In genomic region chr18:75244914-75245313, GRCh38 we compare ENCODE assay signal across 15 cellular contexts. TPM values are rescaled to one million over a fixed set of nuclear protein-coding genes. Genes with fewer than 3 reads are reported as not detected.
A peak's percentile ranks its signal among the peaks of the same experiment; 100 is the strongest.
DNase-seq lines count a peak whose midpoint lies in the region; ATAC-seq, FAIRE-seq and TF ChIP-seq lines count a peak whose summit lies in the region.
"Had no signal": no experiment of that assay in that cellular context is flagged by ENCODE, and none has a peak within 500 bp of the region (broad histone marks: within the 10 kb centered on the region; RNA-seq: fewer than 3 reads in every experiment).

No MANE protein-coding gene starts in this region.

- CTCF ChIA-PET in H1 (lab: Charles Lee; ENCODE audit: partially characterized antibody): interaction anchor here (1.0 to 4.6 kb wide), 6 partner anchors 13 to 483 kb away, joined by 3 to 17 read pairs (median 4); no protein-coding TSS in a partner anchor
- CTCF ChIA-PET in activated CD8-positive, alpha-beta T cell treated with anti-CD3 and anti-CD28 coated beads, Interleukin-2, amount 10 ng/mL, durations not matched to agents 7 days and 5 days (lab: Charles Lee): interaction anchor here (0.6 to 1.4 kb wide), 2 partner anchors 12 to 348 kb away, joined by 3 to 6 read pairs; no protein-coding TSS in a partner anchor

- no peak overlapping the region for H4K8ac ChIP-seq in H1 (ENCODE audit: extremely low read depth, insufficient read depth, low read length)

- peaks cover 71% of the 10 kb centered on the region for H3K4me1 Mint-ChIP-seq in activated T-cell treated with anti-CD3 and anti-CD28 coated beads, Interleukin-2, amount 50 U/mL, for 24 hours (ENCODE audit: low read depth)
- peaks cover 62% of the 10 kb centered on the region for H3K4me1 Mint-ChIP-seq in activated T-cell treated with anti-CD3 and anti-CD28 coated beads, Interleukin-2, amount 50 U/mL, for 72 hours (ENCODE audit: low read depth)
- no peaks in the 10 kb centered on the region for H3K4me1 Mint-ChIP-seq in GM23338
- H3K4me1 Mint-ChIP-seq in nephron progenitor cell: peaks cover 79% of the 10 kb centered on the region
- peaks cover 46% of the 10 kb centered on the region for H3K4me1 Mint-ChIP-seq in activated CD8-positive, alpha-beta T cell treated with anti-CD3 and anti-CD28 coated beads, Interleukin-2, amount 10 ng/mL, durations not matched to agents 7 days and 5 days (ENCODE audit: low read depth)

- no peak for TF ChIP-seq CTCF in GM23338 (conservative IDR thresholded peaks at IDR 0.05; ENCODE audit: low read depth in 2 of 2)
- no peak for TF ChIP-seq CTCF in H1 (IDR thresholded peaks at IDR 0.05; ENCODE audit: control extremely low read depth in 1 of 3, insufficient read depth in 1 of 3, low read depth in 1 of 3, low read length in 3 of 3)
- TF ChIP-seq CTCF in nephron progenitor cell (IDR thresholded peaks at IDR 0.05): no peak

- peaks cover 4% of the 10 kb centered on the region for H3K36me3 Mint-ChIP-seq in activated T-cell treated with anti-CD3 and anti-CD28 coated beads, Interleukin-2, amount 50 U/mL, for 24 hours (ENCODE audit: low read depth)
- no peaks in the 10 kb centered on the region for H3K36me3 Mint-ChIP-seq in activated T-cell treated with anti-CD3 and anti-CD28 coated beads, Interleukin-2, amount 50 U/mL, for 72 hours (ENCODE audit: insufficient read depth in 2 of 2)
- no peaks in the 10 kb centered on the region for H3K36me3 Mint-ChIP-seq in GM23338 (ENCODE audit: low read depth)
- H3K36me3 Mint-ChIP-seq in nephron progenitor cell (ENCODE audit: low read depth): peaks cover 38% of the 10 kb centered on the region
- peaks cover 3% of the 10 kb centered on the region for H3K36me3 Mint-ChIP-seq in activated CD8-positive, alpha-beta T cell treated with anti-CD3 and anti-CD28 coated beads, Interleukin-2, amount 10 ng/mL, durations not matched to agents 7 days and 5 days (ENCODE audit: low read depth)

- no peak overlapping the region for H2BK20ac ChIP-seq in H1 (ENCODE audit: low read length)

- H3K4me1 ChIP-seq in GM23338 (ENCODE audit: insufficient read depth) (no peaks in the 10 kb centered on the region), H1 (replicated peaks in 1 of 4; ENCODE audit: control insufficient read depth in 3 of 4, insufficient read depth in 4 of 4, low read length in 3 of 4) (no peaks in the 10 kb centered on the region; a peak in 1 of 7 replicates)

- no peak overlapping the region for H2BK5ac ChIP-seq in H1 (ENCODE audit: low read depth, low read length)

- no peak overlapping the region for H2AK5ac ChIP-seq in H1 (ENCODE audit: low read depth, low read length)

- no peaks in the 10 kb centered on the region for H3F3A ChIP-seq in GM23338 (replicated peaks; ENCODE audit: low read depth)

- no peak overlapping the region for H4K5ac ChIP-seq in H1 (ENCODE audit: insufficient read length, low read depth, low read length)

- H3K56ac ChIP-seq in H1 (replicated peaks; ENCODE audit: insufficient read length, low read depth, low read length): no peak overlapping the region

- H3K27ac Mint-ChIP-seq in activated T-cell treated with anti-CD3 and anti-CD28 coated beads, Interleukin-2, amount 50 U/mL, for 24 hours: peak overlapping the region; percentile 17
- no peak overlapping the region for H3K27ac Mint-ChIP-seq in activated T-cell treated with anti-CD3 and anti-CD28 coated beads, Interleukin-2, amount 50 U/mL, for 72 hours
- H3K27ac Mint-ChIP-seq in GM23338: no peak overlapping the region
- peak overlapping the region; percentile 57 for H3K27ac Mint-ChIP-seq in nephron progenitor cell
- no peak overlapping the region for H3K27ac Mint-ChIP-seq in activated CD8-positive, alpha-beta T cell treated with anti-CD3 and anti-CD28 coated beads, Interleukin-2, amount 10 ng/mL, durations not matched to agents 7 days and 5 days

- POLR2A ChIA-PET in H1 (lab: Charles Lee; ENCODE audit: partially characterized antibody): no interaction called here
- POLR2A ChIA-PET in activated CD8-positive, alpha-beta T cell treated with anti-CD3 and anti-CD28 coated beads, Interleukin-2, amount 10 ng/mL, durations not matched to agents 7 days and 5 days (lab: Charles Lee): interaction anchor here (1.3 kb wide), 1 partner anchor 35 kb away, joined by 5 read pairs; the partner anchor contains the start of gene TSHZ1

- no peak overlapping the region for H2BK15ac ChIP-seq in H1 (ENCODE audit: low read length)

- H3K4ac ChIP-seq in H1 (replicated peaks; ENCODE audit: insufficient read length, low read depth, low read length): no peak overlapping the region

- no peak overlapping the region for H3K23ac ChIP-seq in H1 (ENCODE audit: insufficient read length)

- H3K27me3 Mint-ChIP-seq in activated T-cell treated with anti-CD3 and anti-CD28 coated beads, Interleukin-2, amount 50 U/mL, for 24 hours: no peaks in the 10 kb centered on the region
- H3K27me3 Mint-ChIP-seq in activated T-cell treated with anti-CD3 and anti-CD28 coated beads, Interleukin-2, amount 50 U/mL, for 72 hours (ENCODE audit: low read depth): no peaks in the 10 kb centered on the region
- H3K27me3 Mint-ChIP-seq in GM23338 (ENCODE audit: insufficient read depth, low read depth, poor library complexity) (peaks cover 3% of the 10 kb centered on the region), nephron progenitor cell (ENCODE audit: low read depth, poor library complexity) (no peaks in the 10 kb centered on the region)
- H3K27me3 Mint-ChIP-seq in activated CD8-positive, alpha-beta T cell treated with anti-CD3 and anti-CD28 coated beads, Interleukin-2, amount 10 ng/mL, durations not matched to agents 7 days and 5 days (ENCODE audit: low read depth): no peaks in the 10 kb centered on the region
- H3K27me3 Mint-ChIP-seq: IgD-negative memory B cell had no signal

- H3K18ac ChIP-seq in H1 (ENCODE audit: extremely low read depth, low read length): no peak overlapping the region

- H2BK120ac ChIP-seq in H1 (replicated peaks; ENCODE audit: low read depth, low read length): no peak overlapping the region

- TF ChIP-seq RAD21 in H1 (IDR thresholded peaks at IDR 0.05 in 1 of 2, conservative IDR thresholded peaks at IDR 0.05 in 1 of 2; ENCODE audit: low read depth in 2 of 2, low read length in 2 of 2): no peak

- no peak for TF ChIP-seq EP300 in H1 (IDR thresholded peaks at IDR 0.05; ENCODE audit: borderline replicate concordance in 1 of 2, low read depth in 2 of 2, low read length in 2 of 2)

- H3K9ac ChIP-seq in H1 (replicated peaks in 1 of 4; ENCODE audit: extremely low read depth in 1 of 4, low read depth in 3 of 4, low read length in 3 of 4): no peak overlapping the region

- FAIRE-seq in H1 (lab: Jason Lieb, UNC): no peak
- FAIRE-seq: GM12892, H54 had no signal

- no peak for ATAC-seq in activated T-cell treated with anti-CD3 and anti-CD28 coated beads, Interleukin-2, amount 50 U/mL, for 72 hours (replicated peaks in 1 of 2)
- ATAC-seq in GM23338 (no peak), HG03025 (IDR thresholded peaks at IDR 0.05; ENCODE audit: low FRiP score, unreplicated experiment) (no peak)
- no peak for ATAC-seq in activated CD8-positive, alpha-beta T cell treated with anti-CD3 and anti-CD28 coated beads, Interleukin-2, amount 10 ng/mL, durations not matched to agents 7 days and 5 days

- no peak overlapping the region for H2BK12ac ChIP-seq in H1 (ENCODE audit: low read depth, low read length)

- no peaks in the 10 kb centered on the region for H3K9me3 Mint-ChIP-seq in activated T-cell treated with anti-CD3 and anti-CD28 coated beads, Interleukin-2, amount 50 U/mL, for 24 hours
- no peaks in the 10 kb centered on the region for H3K9me3 Mint-ChIP-seq in activated T-cell treated with anti-CD3 and anti-CD28 coated beads, Interleukin-2, amount 50 U/mL, for 72 hours
- no peaks in the 10 kb centered on the region for H3K9me3 Mint-ChIP-seq in GM23338
- peaks cover 28% of the 10 kb centered on the region for H3K9me3 Mint-ChIP-seq in nephron progenitor cell
- no peaks in the 10 kb centered on the region for H3K9me3 Mint-ChIP-seq in activated CD8-positive, alpha-beta T cell treated with anti-CD3 and anti-CD28 coated beads, Interleukin-2, amount 10 ng/mL, durations not matched to agents 7 days and 5 days (ENCODE audit: insufficient read depth)
- H3K9me3 Mint-ChIP-seq: IgD-negative memory B cell had no signal

- H3K4me3 Mint-ChIP-seq in activated T-cell treated with anti-CD3 and anti-CD28 coated beads, Interleukin-2, amount 50 U/mL, for 24 hours: no peak overlapping the region
- no peak overlapping the region for H3K4me3 Mint-ChIP-seq in activated T-cell treated with anti-CD3 and anti-CD28 coated beads, Interleukin-2, amount 50 U/mL, for 72 hours
- H3K4me3 Mint-ChIP-seq in GM23338: no peak overlapping the region
- peak overlapping the region; percentile 1 for H3K4me3 Mint-ChIP-seq in nephron progenitor cell
- H3K4me3 Mint-ChIP-seq in activated CD8-positive, alpha-beta T cell treated with anti-CD3 and anti-CD28 coated beads, Interleukin-2, amount 10 ng/mL, durations not matched to agents 7 days and 5 days: no peak overlapping the region

- no peak for DNase-seq in activated T-cell treated with anti-CD3 and anti-CD28 coated beads, Interleukin-2, amount 50 U/mL, for 24 hours
- no peak for DNase-seq in activated T-cell treated with anti-CD3 and anti-CD28 coated beads, Interleukin-2, amount 50 U/mL, for 72 hours
- no peak for DNase-seq in GM23338 (ENCODE audit: low spot score)
- no peak for DNase-seq in H1 (ENCODE audit: low read depth in 1 of 2, low spot score in 2 of 2)
- DNase-seq in nephron progenitor cell: no peak
- no peak for DNase-seq in activated CD8-positive, alpha-beta T cell treated with anti-CD3 and anti-CD28 coated beads, Interleukin-2, amount 10 ng/mL, durations not matched to agents 7 days and 5 days
- no peak for DNase-seq in HPDE6-E6E7 (ENCODE audit: extremely low spot score)
- DNase-seq: DMS79 treated with DMSO at 0.1 percent for 48 hours, GDM1, NCI-H1436 treated with DMSO at 0.1 percent for 48 hours, Peyer's patch had no signal

- no peak for TF ChIP-seq POLR2A in H1 (IDR thresholded peaks at IDR 0.05; ENCODE audit: control extremely low read depth in 1 of 2, low read depth in 2 of 2, low read length in 2 of 2)

- H3K4me3 ChIP-seq in GM23338 (no peak overlapping the region), H1 (ENCODE audit: extremely low read depth in 1 of 4, insufficient read depth in 2 of 4, low read depth in 3 of 4, low read length in 4 of 4) (no peak overlapping the region)
- H3K4me3 ChIP-seq: Peyer's patch had no signal

- peak overlapping the region; percentile 47; the same call in 1 of the 2 replicates for H2AFZ ChIP-seq in GM23338
- peak overlapping the region; percentile 75; the same call in 1 of the 2 replicates for H2AFZ ChIP-seq in H1 (ENCODE audit: low read length)

- H4K91ac ChIP-seq in H1 (replicated peaks; ENCODE audit: insufficient read length, low read length): no peak overlapping the region

- no peaks in the 10 kb centered on the region for H3K9me3 ChIP-seq in H1 (ENCODE audit: insufficient read depth in 2 of 2, low read depth in 1 of 2, low read length in 1 of 2)
- H3K9me3 ChIP-seq: Peyer's patch had no signal

- H3K36me3 ChIP-seq in GM23338 (ENCODE audit: insufficient read depth) (no peaks in the 10 kb centered on the region), H1 (ENCODE audit: control insufficient read depth in 2 of 4, insufficient read depth in 4 of 4, low read length in 3 of 4) (no peaks in the 10 kb centered on the region)
- H3K36me3 ChIP-seq: Peyer's patch had no signal

- H4K20me1 ChIP-seq in GM23338 (replicated peaks; ENCODE audit: insufficient read depth) (no peaks in the 10 kb centered on the region), H1 (replicated peaks in 1 of 2; ENCODE audit: control insufficient read depth in 1 of 2, insufficient read depth in 2 of 2, low read length in 2 of 2) (no peaks in the 10 kb centered on the region)

- 0 out of 2 replicates have a peak, but pooled peaks cover 5% of the 10 kb centered on the region for H3K9me2 ChIP-seq in GM23338 (ENCODE audit: insufficient read depth)

- WGBS in H1 (ENCODE audit: extremely low coverage in 1 of 2, insufficient coverage in 1 of 2, insufficient read length in 1 of 2, insufficient replicate concordance in 2 of 2, low coverage in 1 of 2, low lambda C conversion rate in 2 of 2, missing lambda C conversion rate in 1 of 2), 2 experiments: 76% methylated on average over 4 of the region's 4 CpGs; no CpG with 5 or more reads in 1 of the 2 experiments

- H3K14ac ChIP-seq in H1 (ENCODE audit: insufficient read length): no peak overlapping the region

- no peaks in the 10 kb centered on the region for H3K79me1 ChIP-seq in H1 (ENCODE audit: low read depth, low read length)

- H3K27me3 ChIP-seq in GM23338 (ENCODE audit: insufficient read depth): no peaks in the 10 kb centered on the region
- no peaks in the 10 kb centered on the region for H3K27me3 ChIP-seq in H1 (replicated peaks in 1 of 4; ENCODE audit: control insufficient read depth in 3 of 4, extremely low read depth in 1 of 4, insufficient read depth in 3 of 4, low read length in 3 of 4)
- H3K27me3 ChIP-seq: Peyer's patch had no signal

- H3K27ac ChIP-seq in GM23338 (ENCODE audit: low read depth) (no peak overlapping the region), H1 (ENCODE audit: low read depth, low read length) (no peak overlapping the region)
- H3K27ac ChIP-seq: Peyer's patch had no signal

- no peaks in the 10 kb centered on the region for H3K79me2 ChIP-seq in GM23338 (replicated peaks; ENCODE audit: insufficient read depth)
- H3K79me2 ChIP-seq in H1 (ENCODE audit: control insufficient read depth in 1 of 2, insufficient read depth in 2 of 2, low read length in 2 of 2): no peaks in the 10 kb centered on the region

- H3K4me2 ChIP-seq in GM23338 (no peak overlapping the region), H1 (ENCODE audit: insufficient read depth in 1 of 2, low read depth in 2 of 2, low read length in 2 of 2) (no peak overlapping the region)

- no peaks in the 10 kb centered on the region for H3K23me2 ChIP-seq in H1 (ENCODE audit: low read depth, low read length)

RNA-seq across cellular contexts. Expression of gene TSHZ1, which starts 34.3 kb away (rescaled TPM):
- total RNA-seq in activated T-cell treated with anti-CD3 and anti-CD28 coated beads, Interleukin-2, amount 50 U/mL, for 72 hours: 10 to 100 TPM; 18.1 to 19.2 TPM
- total RNA-seq in GM23338 (2014; rRNA removed; shearing (Covaris generic)): 0.38 and 1.2 TPM in 2 replicates
- polyA plus RNA-seq in GM23338 (2016; fragmentation: Nextera tagmentation; extraction: Ambion mirVana) (0.23 TPM in 1 of 2 replicates, not detected in the other), H1 (2011; rRNA removed) (0.03 and 0.06 TPM in 2 replicates)
- 0.25 and 0.32 TPM in 2 replicates for total RNA-seq in H1 (2021; fragmentation: NEBNext Ultra II Directional; extraction: Animal tissue kit (Norgen Biotek cat#: 25700))
- polyA plus RNA-seq in H1 (2011; cell fraction: cytosol; rRNA removed): 0.08 TPM
- 0.11 TPM for polyA plus RNA-seq in H1 (2011; cell fraction: nucleus; rRNA removed)
- 0.08 to 0.22 TPM (median 0.13 TPM) in 4 replicates for polyA plus RNA-seq in H1 (2012, experiment 1 of 2)
- polyA plus RNA-seq in H1 (2012, experiment 2 of 2): 0.05 TPM
- polyA plus RNA-seq in H1 (2013, experiment 1 of 2): 0.24 TPM
- polyA plus RNA-seq in H1 (2013, experiment 2 of 2): 0.20 TPM
- 0.07 and 0.09 TPM in 2 replicates for polyA minus RNA-seq in H1 (2011; rRNA and poly(A)+ RNA removed)
- 0.22 TPM for polyA minus RNA-seq in H1 (2011; cell fraction: cytosol; rRNA and poly(A)+ RNA removed)
- 0.20 TPM for polyA minus RNA-seq in H1 (2011; cell fraction: nucleus; rRNA and poly(A)+ RNA removed)
- total RNA-seq in activated CD8-positive, alpha-beta T cell treated with anti-CD3 and anti-CD28 coated beads, Interleukin-2, amount 10 ng/mL, durations not matched to agents 7 days and 5 days: 10 to 100 TPM; 16.7 to 16.8 TPM

RNA-seq across cellular contexts. Expression of gene PTGR3, which starts 36.0 kb away (rescaled TPM):
- total RNA-seq in activated T-cell treated with anti-CD3 and anti-CD28 coated beads, Interleukin-2, amount 50 U/mL, for 72 hours: 10 to 100 TPM; 40.4 to 41.8 TPM
- 1.5 TPM in 2 replicates for total RNA-seq in GM23338 (2014; rRNA removed; shearing (Covaris generic))
- polyA plus RNA-seq in GM23338 (2016; fragmentation: Nextera tagmentation; extraction: Ambion mirVana) (0.84 and 1.1 TPM in 2 replicates), H1 (2011; rRNA removed) (2.0 and 2.8 TPM in 2 replicates)
- 3.6 and 3.9 TPM in 2 replicates for total RNA-seq in H1 (2021; fragmentation: NEBNext Ultra II Directional; extraction: Animal tissue kit (Norgen Biotek cat#: 25700))
- 3.3 TPM for polyA plus RNA-seq in H1 (2011; cell fraction: cytosol; rRNA removed)
- polyA plus RNA-seq in H1 (2011; cell fraction: nucleus; rRNA removed): 7.5 TPM
- polyA plus RNA-seq in H1 (2012, experiment 1 of 2): 2.7 to 4.5 TPM (median 4.3 TPM) in 4 replicates
- polyA plus RNA-seq in H1 (2012, experiment 2 of 2): 1.3 TPM
- 1.7 TPM for polyA plus RNA-seq in H1 (2013, experiment 1 of 2)
- 2.2 TPM for polyA plus RNA-seq in H1 (2013, experiment 2 of 2)
- polyA minus RNA-seq in H1 (2011; rRNA and poly(A)+ RNA removed): 3.8 and 5.7 TPM in 2 replicates
- polyA minus RNA-seq in H1 (2011; cell fraction: cytosol; rRNA and poly(A)+ RNA removed): 5.7 TPM
- 5.0 TPM for polyA minus RNA-seq in H1 (2011; cell fraction: nucleus; rRNA and poly(A)+ RNA removed)
- total RNA-seq in activated CD8-positive, alpha-beta T cell treated with anti-CD3 and anti-CD28 coated beads, Interleukin-2, amount 10 ng/mL, durations not matched to agents 7 days and 5 days: 10 to 100 TPM; 21.8 to 21.9 TPM

Comparison
In these comparisons a context has a peak if more than half of its experiments do, and no peak if none do; other contexts are left out.
1. H3K27ac Mint-ChIP-seq: peak in activated T-cell treated with anti-CD3 and anti-CD28 coated beads, Interleukin-2, amount 50 U/mL, for 24 hours (single experiment) and nephron progenitor cell (single experiment); none in activated T-cell treated with anti-CD3 and anti-CD28 coated beads, Interleukin-2, amount 50 U/mL, for 72 hours (single experiment), GM23338 (single experiment) and activated CD8-positive, alpha-beta T cell treated with anti-CD3 and anti-CD28 coated beads, Interleukin-2, amount 10 ng/mL, durations not matched to agents 7 days and 5 days (single experiment).